Comparison of ENCODE assay signal across 20 cellular contexts in genomic region chr19:16116067-16116466, GRCh38. TPM values are rescaled to one million over a fixed set of nuclear protein-coding genes. Genes with fewer than 3 reads are reported as not detected.
A peak's percentile ranks its signal among the peaks of the same experiment; 100 is the strongest.
DNase-seq lines count a peak whose midpoint lies in the region; ATAC-seq and TF ChIP-seq lines count a peak whose summit lies in the region.
"Had no signal": no experiment of that assay in that cellular context is flagged by ENCODE, and none has a peak within 500 bp of the region (broad histone marks: within the 10 kb centered on the region; RNA-seq: fewer than 3 reads in every experiment).

No MANE protein-coding gene starts in this region.

- H3K4me1 Mint-ChIP-seq in T-helper 1 cell treated with Interleukin-12 subunit alpha and Interleukin-12 subunit beta and Interleukin-4 antibody, amounts not matched to agents 30 μg/mL and 1 μg/mL, for 36 hours (ENCODE audit: low read depth), result peaks cover 60% of the 10 kb centered on the region
- peaks cover 85% of the 10 kb centered on the region for H3K4me1 Mint-ChIP-seq in activated naive CD8-positive, alpha-beta T cell treated with anti-CD3 and anti-CD28 coated beads, Interleukin-2, amount 50 U/mL, for 24 hours
- H3K4me1 Mint-ChIP-seq in natural killer cell, result peaks cover 51 to 66% of the 10 kb centered on the region in 2 donors

- ATAC-seq in activated naive CD8-positive, alpha-beta T cell treated with anti-CD3 and anti-CD28 coated beads, Interleukin-2, amount 50 U/mL, for 24 hours, result no peak
- no peak for ATAC-seq in natural killer cell
- ATAC-seq: body of pancreas; CD8-positive, alpha-beta T cell; heart left ventricle; Panc1; psoas muscle had no signal

- no peak for TF ChIP-seq CTCF in NB4 (IDR thresholded peaks at IDR 0.05; ENCODE audit: low read depth, low read length)
- TF ChIP-seq CTCF in natural killer cell (IDR thresholded peaks at IDR 0.05), result no peak

- TF ChIP-seq POLR2A in NB4 (IDR thresholded peaks at IDR 0.05; ENCODE audit: extremely low read depth, insufficient read length), result no peak

- no peaks in the 10 kb centered on the region for H3K9me3 Mint-ChIP-seq in T-helper 1 cell treated with Interleukin-12 subunit alpha and Interleukin-12 subunit beta and Interleukin-4 antibody, amounts not matched to agents 30 μg/mL and 1 μg/mL, for 36 hours
- no peaks in the 10 kb centered on the region for H3K9me3 Mint-ChIP-seq in activated naive CD8-positive, alpha-beta T cell treated with anti-CD3 and anti-CD28 coated beads, Interleukin-2, amount 50 U/mL, for 24 hours
- H3K9me3 Mint-ChIP-seq in natural killer cell, result no peaks in the 10 kb centered on the region
- H3K9me3 Mint-ChIP-seq: CD8-positive, alpha-beta T cell had no signal

- H3K4me3 ChIP-seq in NB4 (ENCODE audit: low read depth, low read length), result peak overlapping the region; percentile 47
- H3K4me3 ChIP-seq: body of pancreas, esophagus squamous epithelium, heart left ventricle, psoas muscle had no signal

- DNase-seq in T-helper 1 cell, result no peak
- no peak for DNase-seq in NB4 (ENCODE audit: low read depth)
- DNase-seq in activated naive CD8-positive, alpha-beta T cell treated with anti-CD3 and anti-CD28 coated beads, Interleukin-2, amount 50 U/mL, for 24 hours, result no peak
- DNase-seq in natural killer cell, result no peak
- no peak for DNase-seq in midbrain (lab: John Stamatoyannopoulos, UW)
- DNase-seq in SKM-1 (lab: John Stamatoyannopoulos, UW; ENCODE audit: unreplicated experiment), result no peak
- DNase-seq in HPDE6-E6E7 (ENCODE audit: extremely low spot score), result no peak
- DNase-seq: activated CD4-positive, CD25-positive, alpha-beta regulatory T cell; activated T-cell treated with anti-CD3 and anti-CD28 coated beads, Interleukin-2, amount 50 U/mL, for 48 hours; body of pancreas; CD8-positive, alpha-beta T cell; esophagus squamous epithelium; heart left ventricle; NCI-H187; NCI-H524; psoas muscle had no signal

- peaks cover 27% of the 10 kb centered on the region for H3K36me3 Mint-ChIP-seq in T-helper 1 cell treated with Interleukin-12 subunit alpha and Interleukin-12 subunit beta and Interleukin-4 antibody, amounts not matched to agents 30 μg/mL and 1 μg/mL, for 36 hours (ENCODE audit: low read depth)
- H3K36me3 Mint-ChIP-seq in activated naive CD8-positive, alpha-beta T cell treated with anti-CD3 and anti-CD28 coated beads, Interleukin-2, amount 50 U/mL, for 24 hours (ENCODE audit: low read depth), result peaks cover 48% of the 10 kb centered on the region
- no peaks in the 10 kb centered on the region for H3K36me3 Mint-ChIP-seq in natural killer cell

- H3K27me3 Mint-ChIP-seq in T-helper 1 cell treated with Interleukin-12 subunit alpha and Interleukin-12 subunit beta and Interleukin-4 antibody, amounts not matched to agents 30 μg/mL and 1 μg/mL, for 36 hours (ENCODE audit: low read depth), result no peaks in the 10 kb centered on the region
- no peaks in the 10 kb centered on the region for H3K27me3 Mint-ChIP-seq in activated naive CD8-positive, alpha-beta T cell treated with anti-CD3 and anti-CD28 coated beads, Interleukin-2, amount 50 U/mL, for 24 hours
- no peaks in the 10 kb centered on the region for H3K27me3 Mint-ChIP-seq in natural killer cell (ENCODE audit: low read depth in 2 of 2)

- H3K27ac Mint-ChIP-seq in T-helper 1 cell treated with Interleukin-12 subunit alpha and Interleukin-12 subunit beta and Interleukin-4 antibody, amounts not matched to agents 30 μg/mL and 1 μg/mL, for 36 hours, result peak overlapping the region; percentile 50
- H3K27ac Mint-ChIP-seq in activated naive CD8-positive, alpha-beta T cell treated with anti-CD3 and anti-CD28 coated beads, Interleukin-2, amount 50 U/mL, for 24 hours, result peak overlapping the region; percentile 57
- H3K27ac Mint-ChIP-seq in natural killer cell, result peak overlapping the region; percentile 68 to 87
- H3K27ac Mint-ChIP-seq: CD8-positive, alpha-beta T cell had no signal

- intact Hi-C loops in natural killer cell (cut with micrococcal nuclease), result no loop called here

- H3K4me3 Mint-ChIP-seq in T-helper 1 cell treated with Interleukin-12 subunit alpha and Interleukin-12 subunit beta and Interleukin-4 antibody, amounts not matched to agents 30 μg/mL and 1 μg/mL, for 36 hours, result no peak overlapping the region
- peak overlapping the region; percentile 53 for H3K4me3 Mint-ChIP-seq in activated naive CD8-positive, alpha-beta T cell treated with anti-CD3 and anti-CD28 coated beads, Interleukin-2, amount 50 U/mL, for 24 hours
- H3K4me3 Mint-ChIP-seq in natural killer cell, result no peak overlapping the region
- H3K4me3 Mint-ChIP-seq: CD8-positive, alpha-beta T cell had no signal

RNA-seq across cellular contexts. Expression of gene RAB8A, which starts 4.4 kb away (rescaled TPM):
- total RNA-seq in natural killer cell, result 100 to 1,000 TPM; 137 to 161 (median 149) TPM

RNA-seq across cellular contexts. Expression of gene HSH2D, which starts 27.4 kb away (rescaled TPM):
- total RNA-seq in natural killer cell, result 100 to 1,000 TPM; 203 to 319 (median 278) TPM

RNA-seq across cellular contexts. Expression of gene TPM4, which starts 39.8 kb away (rescaled TPM):
- total RNA-seq in natural killer cell, result 100 to 1,000 TPM; 239 to 283 (median 266) TPM

RNA-seq across cellular contexts. Expression of gene CIB3, which starts 57.3 kb away (rescaled TPM):
- not detected for total RNA-seq in natural killer cell
- total RNA-seq: body of pancreas; CD8-positive, alpha-beta T cell; dorsolateral prefrontal cortex; esophagus squamous epithelium; heart left ventricle; psoas muscle; temporal lobe had no signal
